In genomic region chr6:24933868-24934401, GRCh38 we compare ENCODE assay signal across 8 cellular contexts. TPM values are rescaled to one million over a fixed set of nuclear protein-coding genes. Genes with fewer than 3 reads are reported as not detected.
DNase-seq lines count a peak whose midpoint lies in the region; ATAC-seq and TF ChIP-seq lines count a peak whose summit lies in the region.

No MANE protein-coding gene starts in this region.

- peak overlapping the region; percentile 41; the same call in 1 of the 2 replicates for H3K9ac ChIP-seq in OCI-LY1 (ENCODE audit: low read length)

- no peaks in the 10 kb centered on the region for H4K20me1 ChIP-seq in OCI-LY1 (ENCODE audit: insufficient read depth, low read length)

- H3K79me2 ChIP-seq in OCI-LY1 (ENCODE audit: insufficient read depth, low read length) = no peaks in the 10 kb centered on the region

- peak overlapping the region; percentile 98 for H3K27ac Mint-ChIP-seq in central memory CD8-positive, alpha-beta T cell (ENCODE audit: low read depth)
- no peak overlapping the region for H3K27ac Mint-ChIP-seq in osteocyte (ENCODE audit: unreplicated experiment)

- TF ChIP-seq CTCF in heart left ventricle (IDR thresholded peaks at IDR 0.05) (peak in 8 of 12 donors; percentile 6 to 61 (median 38)), OCI-LY1 (IDR thresholded peaks at IDR 0.05; ENCODE audit: low read length) (peak; percentile 97), osteocyte (IDR thresholded peaks at IDR 0.05) (peak; percentile 42)

- H3K27me3 Mint-ChIP-seq in central memory CD8-positive, alpha-beta T cell = no peaks in the 10 kb centered on the region
- no peaks in the 10 kb centered on the region for H3K27me3 Mint-ChIP-seq in osteocyte (ENCODE audit: unreplicated experiment)

- H2AFZ ChIP-seq in OCI-LY1 (ENCODE audit: low read length) = no peak overlapping the region

- H3K4me1 ChIP-seq in heart left ventricle (peaks cover 5 to 57% (median 23%) of the 10 kb centered on the region in 12 donors), OCI-LY1 (ENCODE audit: insufficient read depth, low read length, severe bottlenecking) (peaks cover 90% of the 10 kb centered on the region)

- H3K27ac ChIP-seq in heart left ventricle (peak overlapping the region in 1 of 12 donors; percentile 83), OCI-LY1 (ENCODE audit: low read depth, low read length, poor library complexity, severe bottlenecking) (peak overlapping the region; percentile 89)

- H3K9me3 Mint-ChIP-seq in central memory CD8-positive, alpha-beta T cell = no peaks in the 10 kb centered on the region
- no peaks in the 10 kb centered on the region for H3K9me3 Mint-ChIP-seq in osteocyte (ENCODE audit: unreplicated experiment)

- no peak for TF ChIP-seq POLR2A in heart left ventricle (IDR thresholded peaks at IDR 0.05)

- 67 to 76% (median 73%) methylated on average over 7 of the region's 7 CpGs for WGBS in heart left ventricle, 4 donors

- ATAC-seq in heart left ventricle (no peak), Right ventricle myocardium inferior (no peak), GM18867 (IDR thresholded peaks at IDR 0.05; ENCODE audit: unreplicated experiment) (no peak)
- no peak for ATAC-seq in central memory CD8-positive, alpha-beta T cell (replicated peaks; ENCODE audit: extremely low read depth, poor library complexity, severe bottlenecking)

- H3K9me2 ChIP-seq in OCI-LY1 (ENCODE audit: low read depth, low read length) = no peaks in the 10 kb centered on the region

- peak overlapping the region in 2 of 12 donors; percentile 22 to 58 for H3K4me3 ChIP-seq in heart left ventricle
- H3K4me3 ChIP-seq in OCI-LY1 (ENCODE audit: low read depth, low read length, poor library complexity, severe bottlenecking) = peak overlapping the region; percentile 56

- no peaks in the 10 kb centered on the region for H3K27me3 ChIP-seq in heart left ventricle
- H3K27me3 ChIP-seq in OCI-LY1 (ENCODE audit: insufficient read depth, low read length) = no peaks in the 10 kb centered on the region

- no peaks in the 10 kb centered on the region for H3F3A ChIP-seq in OCI-LY1 (ENCODE audit: insufficient read depth, low read length)

- intact Hi-C loops in heart left ventricle (cut with DNase I) = loop anchor here in 1 of 10 donors (10.0 kb wide), 1 partner anchor 79 kb away; no protein-coding TSS in a partner anchor
- intact Hi-C loops in Right ventricle myocardium inferior (cut with DNase I) = no loop called here

- H3K4me1 Mint-ChIP-seq in central memory CD8-positive, alpha-beta T cell = peaks cover 52% of the 10 kb centered on the region
- peaks cover 45% of the 10 kb centered on the region for H3K4me1 Mint-ChIP-seq in osteocyte (ENCODE audit: unreplicated experiment)

- peak overlapping the region; percentile 99 for H3K4me3 Mint-ChIP-seq in central memory CD8-positive, alpha-beta T cell
- H3K4me3 Mint-ChIP-seq in osteocyte (ENCODE audit: unreplicated experiment) = no peak overlapping the region

- no peak for DNase-seq in heart left ventricle
- DNase-seq in Right ventricle myocardium inferior (ENCODE audit: missing footprints) = no peak
- DNase-seq in central memory CD8-positive, alpha-beta T cell (ENCODE audit: low spot score in 2 of 2) = peak in 1 of 2 donors; percentile 46
- no peak for DNase-seq in osteocyte (ENCODE audit: extremely low spot score, unreplicated experiment)
- no peak for DNase-seq in activated CD4-positive, CD25-positive, alpha-beta regulatory T cell treated with anti-CD3 and anti-CD28 coated beads, Interleukin-2, amount 50 U/mL, for 72 hours
- DNase-seq in UCSD-AML1 (lab: John Stamatoyannopoulos, UW; ENCODE audit: unreplicated experiment) = no peak

- H3K9me3 ChIP-seq in heart left ventricle (no peaks in the 10 kb centered on the region), OCI-LY1 (ENCODE audit: low read length) (no peaks in the 10 kb centered on the region)

- peak overlapping the region; percentile 76 for H3K4me2 ChIP-seq in OCI-LY1 (ENCODE audit: low read length)

- H3K36me3 ChIP-seq in heart left ventricle = no peaks in the 10 kb centered on the region
- no peaks in the 10 kb centered on the region for H3K36me3 ChIP-seq in OCI-LY1 (ENCODE audit: insufficient read depth, low read length)

- H3K36me3 Mint-ChIP-seq in central memory CD8-positive, alpha-beta T cell (ENCODE audit: insufficient read depth) = peaks cover 64% of the 10 kb centered on the region
- no peaks in the 10 kb centered on the region for H3K36me3 Mint-ChIP-seq in osteocyte (ENCODE audit: unreplicated experiment)

RNA-seq across cellular contexts. Expression of gene RIPOR2, which starts 1.8 kb away (rescaled TPM):
- 10 to 100 TPM in 1 of 9 donors, 1 to 10 TPM in 8; 2.7 to 14.2 (median 4.6) TPM for total RNA-seq in heart left ventricle
- polyA plus RNA-seq in heart left ventricle = 1 to 10 TPM in 1 of 2 donors, under 1 TPM in 1; 0.76 to 1.9 TPM
- total RNA-seq in Right ventricle myocardium inferior = 2.6 TPM
- total RNA-seq in osteocyte = 4.8 and 6.3 TPM in 2 replicates

Comparison
In these comparisons a context has a peak if more than half of its experiments do, and no peak if none do; other contexts are left out.
1. CTCF ChIP-seq: peak in every context shown above with its lines; median percentile 97 in OCI-LY1; 42 in osteocyte; 38 in heart left ventricle.